18 cellular contexts compared by ENCODE assay signal in genomic region chr16:66972983-66973382, GRCh38. TPM values are rescaled to one million over a fixed set of nuclear protein-coding genes. Genes with fewer than 3 reads are reported as not detected.
"Had no signal": no experiment of that assay in that cellular context is flagged by ENCODE, and none has a peak within 500 bp of the region (broad histone marks: within the 10 kb centered on the region; RNA-seq: fewer than 3 reads in every experiment).

No MANE protein-coding gene starts in this region.

- ATAC-seq: gastrocnemius medialis; naive thymus-derived CD8-positive, alpha-beta T cell; sciatic nerve; stimulated activated memory B cell treated with anti-CD40 and anti-IgM and Interleukin-4, amounts not matched to agents 10 μg/mL and 1 μg/mL and 100 μg/mL, for 72 hours had no signal

- H3K27me3 Mint-ChIP-seq: activated naive CD4-positive, alpha-beta T cell treated with anti-CD3 and anti-CD28 coated beads, Interleukin-2, amount 50 U/mL, for 24 hours had no signal

- H3K9me3 ChIP-seq: gastrocnemius medialis, thoracic aorta had no signal

- H3K36me3 ChIP-seq: thoracic aorta had no signal

- H3K27ac ChIP-seq: gastrocnemius medialis, parathyroid adenoma, thoracic aorta, VCaP had no signal

- H3K4me3 Mint-ChIP-seq: activated naive CD4-positive, alpha-beta T cell treated with anti-CD3 and anti-CD28 coated beads, Interleukin-2, amount 50 U/mL, for 24 hours; naive thymus-derived CD8-positive, alpha-beta T cell; stimulated activated memory B cell treated with anti-CD40 and anti-IgM and Interleukin-4, amounts not matched to agents 10 μg/mL and 1 μg/mL and 100 μg/mL, for 72 hours had no signal

- H3K4me3 ChIP-seq: gastrocnemius medialis, smooth muscle cell, thoracic aorta had no signal

- DNase-seq: activated CD4-positive, alpha-beta T cell treated with anti-CD3 and anti-CD28 coated beads for 1 hour; activated CD4-positive, alpha-beta T cell treated with anti-CD3 and anti-CD28 coated beads, Interleukin-2, amount 50 U/mL, for 4 hours; activated gamma-delta T cell; cerebellar nuclear complex; cortex of kidney; gastrocnemius medialis; head of caudate nucleus; kidney glomerular epithelial cell; naive thymus-derived CD8-positive, alpha-beta T cell; stimulated activated CD4-positive, alpha-beta T cell treated with anti-CD3 and anti-CD28 coated beads, Interleukin-4, amount 100 ng/mL, for 4 hours; T-helper 1 cell had no signal

- H3K27me3 ChIP-seq: gastrocnemius medialis had no signal

- H3K27ac Mint-ChIP-seq: activated naive CD4-positive, alpha-beta T cell treated with anti-CD3 and anti-CD28 coated beads, Interleukin-2, amount 50 U/mL, for 24 hours; stimulated activated memory B cell treated with anti-CD40 and anti-IgM and Interleukin-4, amounts not matched to agents 10 μg/mL and 1 μg/mL and 100 μg/mL, for 72 hours had no signal

- H3K9me3 Mint-ChIP-seq: activated naive CD4-positive, alpha-beta T cell treated with anti-CD3 and anti-CD28 coated beads, Interleukin-2, amount 50 U/mL, for 24 hours; naive thymus-derived CD8-positive, alpha-beta T cell; stimulated activated memory B cell treated with anti-CD40 and anti-IgM and Interleukin-4, amounts not matched to agents 10 μg/mL and 1 μg/mL and 100 μg/mL, for 72 hours had no signal

- H3K36me3 Mint-ChIP-seq: activated naive CD4-positive, alpha-beta T cell treated with anti-CD3 and anti-CD28 coated beads, Interleukin-2, amount 50 U/mL, for 24 hours; naive thymus-derived CD8-positive, alpha-beta T cell; stimulated activated memory B cell treated with anti-CD40 and anti-IgM and Interleukin-4, amounts not matched to agents 10 μg/mL and 1 μg/mL and 100 μg/mL, for 72 hours had no signal

RNA-seq across cellular contexts. Expression of gene CES3, which starts 11.9 kb away (rescaled TPM):
- total RNA-seq: smooth muscle cell had no signal
